Comparison of ENCODE assay signal across 9 cellular contexts in the genomic region with DNA sequence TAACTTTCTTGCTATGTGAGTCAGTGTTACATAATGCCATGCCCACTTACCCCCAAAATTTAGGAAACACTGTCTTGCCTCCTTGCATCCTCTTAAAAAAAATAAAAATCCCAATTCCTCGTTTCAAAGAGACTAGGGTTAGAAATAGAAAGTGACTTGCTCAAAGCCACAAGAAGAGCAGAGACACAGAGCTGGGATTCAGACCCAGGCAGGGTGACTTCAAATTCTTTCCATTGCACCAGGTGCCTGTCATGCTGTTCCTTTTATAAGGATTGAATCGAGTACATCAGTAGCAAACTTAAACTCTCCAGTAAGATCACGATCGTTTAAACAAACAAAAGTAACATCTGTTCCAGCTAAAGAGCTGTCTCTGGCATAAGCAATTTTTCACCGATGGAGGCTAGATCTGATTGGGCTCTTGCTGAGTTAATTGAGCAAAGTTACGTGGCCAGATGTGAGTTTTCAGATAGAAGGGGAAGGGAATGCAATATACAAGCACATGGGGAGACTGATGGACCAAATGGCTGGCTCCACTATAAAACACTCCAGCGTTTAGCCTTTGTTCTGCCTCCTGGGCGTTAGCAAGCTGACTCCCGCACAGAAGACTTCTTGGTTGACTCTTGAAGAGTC.
DNase-seq lines count a peak whose midpoint lies in the region; ATAC-seq and TF ChIP-seq lines count a peak whose summit lies in the region.
"Had no signal": no experiment of that assay in that cellular context is flagged by ENCODE, and none has a peak within 500 bp of the region (broad histone marks: within the 10 kb centered on the region; RNA-seq: fewer than 3 reads in every experiment).

No MANE protein-coding gene starts in this region.

- H3K4me3 ChIP-seq in fibroblast of the aortic adventitia (ENCODE audit: low read depth, low read length) = no peak overlapping the region

- DNase-seq in activated CD4-positive, alpha-beta T cell treated with anti-CD3 and anti-CD28 coated beads, Interleukin-2, amount 10 ng/mL, durations not matched to agents 24 days and 14 days = peak; percentile 56
- no peak for DNase-seq in activated CD4-positive, alpha-beta T cell treated with anti-CD3 and anti-CD28 coated beads for 48 hours
- DNase-seq in NCI-H524 (lab: John Stamatoyannopoulos, UW) (peak; percentile 89 to 94), fibroblast of the aortic adventitia (ENCODE audit: low read depth) (peak; percentile 46), type B pancreatic cell (ENCODE audit: extremely low spot score, unreplicated experiment) (no peak), GM19238 (ENCODE audit: insufficient read length, low spot score) (no peak)
- DNase-seq: effector CD8-positive, alpha-beta T cell had no signal

- ATAC-seq in GM18520 (IDR thresholded peaks at IDR 0.05; ENCODE audit: unreplicated experiment) (no peak), HG03354 (IDR thresholded peaks at IDR 0.05; ENCODE audit: poor library complexity, severe bottlenecking, unreplicated experiment) (no peak)

- TF ChIP-seq CTCF in fibroblast of the aortic adventitia (IDR thresholded peaks at IDR 0.05; ENCODE audit: insufficient read depth, low read length) (no peak), type B pancreatic cell (conservative IDR thresholded peaks at IDR 0.05) (no peak)

- no peaks in the 10 kb centered on the region for H3K9me3 Mint-ChIP-seq in activated CD4-positive, alpha-beta T cell treated with anti-CD3 and anti-CD28 coated beads, Interleukin-2, amount 10 ng/mL, durations not matched to agents 24 days and 14 days
- H3K9me3 Mint-ChIP-seq in type B pancreatic cell = no peaks in the 10 kb centered on the region

- peaks cover 5% of the 10 kb centered on the region for H3K27me3 Mint-ChIP-seq in activated CD4-positive, alpha-beta T cell treated with anti-CD3 and anti-CD28 coated beads, Interleukin-2, amount 10 ng/mL, durations not matched to agents 24 days and 14 days
- H3K27me3 Mint-ChIP-seq in type B pancreatic cell = peaks cover 6% of the 10 kb centered on the region

- H3K4me3 Mint-ChIP-seq in activated CD4-positive, alpha-beta T cell treated with anti-CD3 and anti-CD28 coated beads, Interleukin-2, amount 10 ng/mL, durations not matched to agents 24 days and 14 days = no peak overlapping the region
- peak overlapping the region; percentile 34 for H3K4me3 Mint-ChIP-seq in type B pancreatic cell

- intact Hi-C loops in activated CD4-positive, alpha-beta T cell treated with anti-CD3 and anti-CD28 coated beads, Interleukin-2, amount 10 ng/mL, durations not matched to agents 24 days and 14 days (cut with micrococcal nuclease) = no loop called here

- peaks cover 39% of the 10 kb centered on the region for H3K4me1 Mint-ChIP-seq in activated CD4-positive, alpha-beta T cell treated with anti-CD3 and anti-CD28 coated beads, Interleukin-2, amount 10 ng/mL, durations not matched to agents 24 days and 14 days
- peaks cover 12% of the 10 kb centered on the region for H3K4me1 Mint-ChIP-seq in type B pancreatic cell (ENCODE audit: unreplicated experiment)

- H3K27ac Mint-ChIP-seq in activated CD4-positive, alpha-beta T cell treated with anti-CD3 and anti-CD28 coated beads, Interleukin-2, amount 10 ng/mL, durations not matched to agents 24 days and 14 days = peak overlapping the region; percentile 21
- peak overlapping the region; percentile 21 for H3K27ac Mint-ChIP-seq in type B pancreatic cell

- peaks cover 5% of the 10 kb centered on the region for H3K36me3 Mint-ChIP-seq in activated CD4-positive, alpha-beta T cell treated with anti-CD3 and anti-CD28 coated beads, Interleukin-2, amount 10 ng/mL, durations not matched to agents 24 days and 14 days (ENCODE audit: low read depth)
- H3K36me3 Mint-ChIP-seq in type B pancreatic cell = peaks cover 3% of the 10 kb centered on the region

Comparison
In these comparisons a context has a peak if more than half of its experiments do, and no peak if none do; other contexts are left out.
1. DNase-seq: peak in activated CD4-positive, alpha-beta T cell treated with anti-CD3 and anti-CD28 coated beads, Interleukin-2, amount 10 ng/mL, durations not matched to agents 24 days and 14 days (single experiment), NCI-H524 (2 of 2) and fibroblast of the aortic adventitia (single experiment); none in activated CD4-positive, alpha-beta T cell treated with anti-CD3 and anti-CD28 coated beads for 48 hours (single experiment), type B pancreatic cell (single experiment) and GM19238 (single experiment).